Comparison of ENCODE assay signal across 1 cellular context in genomic region chr19:13830761-13831481, GRCh38.
TF ChIP-seq lines count a peak whose summit lies in the region.

No MANE protein-coding gene starts in this region.

TF ChIP-seq in A549, 52 proteins besides CTCF, POLR2A, EP300 and RAD21 (continued from another document):
- TF ChIP-seq USF2 (IDR thresholded peaks at IDR 0.05) (no peak), MAZ (IDR thresholded peaks at IDR 0.05; ENCODE audit: borderline replicate concordance, low read depth, low read length) (no peak), JUNB (IDR thresholded peaks at IDR 0.05) (no peak), RARB (CRISPR knock-in tag; IDR thresholded peaks at IDR 0.05) (peak; percentile 62; the same call in 1 of the 2 replicates), TFCP2L1 (CRISPR knock-in tag; IDR thresholded peaks at IDR 0.05) (peak; percentile 30; the same call in 1 of the 2 replicates), ATOH8 (CRISPR knock-in tag; IDR thresholded peaks at IDR 0.05; ENCODE audit: low read depth) (0 out of 2 replicates have a peak, but pooled peaks have one; percentile 42), ZSCAN20 (CRISPR knock-in tag; IDR thresholded peaks at IDR 0.05) (no peak)
